ENCODE assay signal across 23 cellular contexts in genomic region chr17:69954241-69954933, GRCh38.
DNase-seq lines count a peak whose midpoint lies in the region; ATAC-seq and TF ChIP-seq lines count a peak whose summit lies in the region.
"Had no signal": no experiment of that assay in that cellular context is flagged by ENCODE, and none has a peak within 500 bp of the region (broad histone marks: within the 10 kb centered on the region; RNA-seq: fewer than 3 reads in every experiment).

No MANE protein-coding gene starts in this region.

- H3K27me3 ChIP-seq in breast epithelium: no peaks in the 10 kb centered on the region
- H3K27me3 ChIP-seq in mammary epithelial cell (ENCODE audit: insufficient read depth, low read length): no peaks in the 10 kb centered on the region

- H3K79me2 ChIP-seq in mammary epithelial cell (ENCODE audit: insufficient read depth, low read length): no peaks in the 10 kb centered on the region

- H3K27ac ChIP-seq in breast epithelium: no peak overlapping the region
- no peak overlapping the region for H3K27ac ChIP-seq in mammary epithelial cell (ENCODE audit: insufficient read depth, low read depth, low read length)
- H3K27ac ChIP-seq: HL-60, RWPE1 had no signal

- H4K20me1 ChIP-seq in mammary epithelial cell (ENCODE audit: insufficient read depth, low read length): no peaks in the 10 kb centered on the region

- intact Hi-C loops in MCF 10A (cut with micrococcal nuclease) (no loop called here), breast epithelium (cut with DNase I; ENCODE audit: low total_unique reads) (no loop called here), mammary epithelial cell (cut with micrococcal nuclease) (no loop called here), sciatic nerve (cut with DNase I) (no loop called here)

- no TSS peak for BruUV-seq in MCF 10A (replicated peaks; lab: Mats Ljungman, UMichigan)
- no TSS peak for BruUV-seq in mammary epithelial cell (replicated peaks; lab: Mats Ljungman, UMichigan)

- H3K4me2 ChIP-seq in mammary epithelial cell (ENCODE audit: insufficient read depth, low read depth, low read length): no peak overlapping the region
- H3K4me2 ChIP-seq: SK-N-SH had no signal

- TF ChIP-seq POLR2A in breast epithelium (IDR thresholded peaks at IDR 0.05): no peak

- no peaks in the 10 kb centered on the region for H3K27me3 Mint-ChIP-seq in MCF 10A (ENCODE audit: insufficient read depth, unreplicated experiment)

- H3K9me3 ChIP-seq in breast epithelium: no peaks in the 10 kb centered on the region
- H3K9me3 ChIP-seq in mammary epithelial cell (replicated peaks; ENCODE audit: insufficient read depth, low read length): no peaks in the 10 kb centered on the region
- H3K9me3 ChIP-seq: SK-N-SH had no signal

- H3K4me3 ChIP-seq in breast epithelium (no peak overlapping the region), mammary epithelial cell (replicated peaks in 1 of 3; ENCODE audit: insufficient read depth in 1 of 3, low read depth in 2 of 3, low read length in 3 of 3) (no peak overlapping the region)

- no peak overlapping the region for H3K4me3 Mint-ChIP-seq in MCF 10A (ENCODE audit: unreplicated experiment)
- H3K4me3 Mint-ChIP-seq: CD8-positive, alpha-beta T cell; H9 had no signal

- POLR2A ChIA-PET in MCF 10A (lab: Yijun Ruan, JAX): interaction anchor here (1.0 kb wide), 1 partner anchor 16 kb away, joined by 3 read pairs; no protein-coding TSS in a partner anchor

- no peak overlapping the region for H3K27ac Mint-ChIP-seq in MCF 10A (ENCODE audit: low read depth, unreplicated experiment)
- H3K27ac Mint-ChIP-seq: CD8-positive, alpha-beta T cell; H9 had no signal

- in situ Hi-C loops in mammary epithelial cell (cut with MboI; ENCODE audit: low sequenced_read_pairs in 2 of 2): no loop called here

- H3K9ac ChIP-seq in mammary epithelial cell (ENCODE audit: insufficient read depth, low read length): no peak overlapping the region
- H3K9ac ChIP-seq: SK-N-SH had no signal

- H3K4me1 Mint-ChIP-seq in MCF 10A (ENCODE audit: insufficient read depth, unreplicated experiment): peaks cover 6% of the 10 kb centered on the region
- H3K4me1 Mint-ChIP-seq: H9 had no signal

- H3K36me3 ChIP-seq in breast epithelium: no peaks in the 10 kb centered on the region
- no peaks in the 10 kb centered on the region for H3K36me3 ChIP-seq in mammary epithelial cell (ENCODE audit: insufficient read depth, low read length)

- CTCF ChIA-PET in MCF 10A (lab: Yijun Ruan, JAX): no interaction called here
- CTCF ChIA-PET in mammary epithelial cell (lab: Charles Lee; ENCODE audit: low non-redundant PET): no interaction called here

- WGBS in mammary epithelial cell (ENCODE audit: low coverage, missing lambda C conversion rate): 58% methylated on average over 3 of the region's 3 CpGs

- TF ChIP-seq CTCF in MCF 10A (IDR thresholded peaks at IDR 0.05; ENCODE audit: unreplicated experiment) (no peak), breast epithelium (IDR thresholded peaks at IDR 0.05) (no peak), mammary epithelial cell (conservative IDR thresholded peaks at IDR 0.05 in 1 of 2, IDR thresholded peaks at IDR 0.05 in 1 of 2; ENCODE audit: extremely low read depth in 1 of 2, insufficient read depth in 1 of 2, low read depth in 1 of 2, low read length in 2 of 2) (no peak)

- peak; percentile 35 for DNase-seq in MCF 10A (ENCODE audit: unreplicated experiment)
- DNase-seq in breast epithelium (ENCODE audit: low spot score in 2 of 2): no peak
- peak; percentile 92 for DNase-seq in NCI-H526 treated with DMSO at 0.1 percent for 48 hours (lab: John Stamatoyannopoulos, UW)
- peak; percentile 3 for DNase-seq in mammary epithelial cell
- DNase-seq in NCI-H146 (lab: John Stamatoyannopoulos, UW): no peak
- DNase-seq in sciatic nerve (ENCODE audit: low spot score): no peak
- no peak for DNase-seq in stimulated activated CD4-positive, alpha-beta T cell treated with anti-CD3 and anti-CD28 coated beads, Interleukin-15, amount 100 ng/mL, for 24 hours
- DNase-seq: 8988T; AML-193; C1 segment of cervical spinal cord; CD8-positive, alpha-beta T cell; H9; KBM-7; NCI-H1105; NCI-H2029 treated with DMSO at 0.1 percent for 48 hours; NCI-H345; NCI-H524; SIG-M5; SK-N-SH had no signal

- no peak overlapping the region for H2AFZ ChIP-seq in mammary epithelial cell (ENCODE audit: low read depth, low read length)

- ATAC-seq in sciatic nerve (no peak), GM21786 (IDR thresholded peaks at IDR 0.05; ENCODE audit: unreplicated experiment) (no peak)
- ATAC-seq: CD8-positive, alpha-beta T cell; HepG2 had no signal

- H3K4me1 ChIP-seq in breast epithelium (no peaks in the 10 kb centered on the region), mammary epithelial cell (ENCODE audit: insufficient read depth, low read length) (peaks cover 5% of the 10 kb centered on the region)

- dilution Hi-C loops in mammary epithelial cell (cut with HindIII; ENCODE audit: low sequenced_read_pairs): no loop called here

- H3K36me3 Mint-ChIP-seq in MCF 10A (ENCODE audit: insufficient read depth, unreplicated experiment): no peaks in the 10 kb centered on the region
- H3K36me3 Mint-ChIP-seq: CD8-positive, alpha-beta T cell had no signal

- H3K9me3 Mint-ChIP-seq in MCF 10A (ENCODE audit: unreplicated experiment): peaks cover 7% of the 10 kb centered on the region
- H3K9me3 Mint-ChIP-seq: CD8-positive, alpha-beta T cell; H9 had no signal

Comparison
In these comparisons a context has a peak if more than half of its experiments do, and no peak if none do; other contexts are left out.
1. DNase-seq: peak in MCF 10A (single experiment), NCI-H526 treated with DMSO at 0.1 percent for 48 hours (single experiment) and mammary epithelial cell (single experiment); none in breast epithelium (0 of 2), NCI-H146 (single experiment), sciatic nerve (single experiment) and stimulated activated CD4-positive, alpha-beta T cell treated with anti-CD3 and anti-CD28 coated beads, Interleukin-15, amount 100 ng/mL, for 24 hours (single experiment).